Comparison of ENCODE assay signal across 12 cellular contexts in the genomic region with DNA sequence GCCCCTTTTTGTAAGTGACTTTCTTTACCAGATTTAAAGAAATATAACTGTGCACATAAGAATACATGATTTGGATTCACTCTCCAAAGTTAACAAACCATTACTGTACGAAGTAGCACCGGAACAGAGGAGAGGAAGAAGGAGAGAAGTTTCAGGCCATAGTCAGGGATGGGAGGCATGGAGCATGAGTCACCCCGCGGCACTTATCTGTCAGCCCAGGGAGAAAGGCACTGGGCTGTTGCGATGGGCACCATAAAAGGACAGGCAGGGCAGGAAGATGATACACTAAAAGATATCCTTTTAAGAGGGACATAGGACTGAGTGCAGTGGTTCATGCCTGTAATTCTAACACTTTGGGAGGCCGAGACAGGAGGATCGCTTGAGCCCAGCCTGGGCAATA. TPM values are rescaled to one million over a fixed set of nuclear protein-coding genes. Genes with fewer than 3 reads are reported as not detected.
A peak's percentile ranks its signal among the peaks of the same experiment; 100 is the strongest.
DNase-seq lines count a peak whose midpoint lies in the region; ATAC-seq and TF ChIP-seq lines count a peak whose summit lies in the region.
"Had no signal": no experiment of that assay in that cellular context is flagged by ENCODE, and none has a peak within 500 bp of the region (broad histone marks: within the 10 kb centered on the region; RNA-seq: fewer than 3 reads in every experiment).

No MANE protein-coding gene starts in this region.

- TF ChIP-seq CTCF in BE2C (IDR thresholded peaks at IDR 0.05; ENCODE audit: low read depth, low read length) (no peak), fibroblast of mammary gland (conservative IDR thresholded peaks at IDR 0.05; ENCODE audit: control insufficient read depth, insufficient read depth, low read depth, low read length) (no peak), mesothelial cell of epicardium (IDR thresholded peaks at IDR 0.05; ENCODE audit: unreplicated experiment) (no peak)

- H3K4me1 Mint-ChIP-seq in mesothelial cell of epicardium, result no peaks in the 10 kb centered on the region

- no peaks in the 10 kb centered on the region for H3K27me3 ChIP-seq in BE2C
- no peaks in the 10 kb centered on the region for H3K27me3 ChIP-seq in muscle layer of duodenum (ENCODE audit: low read depth, low read length)
- H3K27me3 ChIP-seq: pancreas had no signal

- H3K4me3 Mint-ChIP-seq in mesothelial cell of epicardium, result no peak overlapping the region
- H3K4me3 Mint-ChIP-seq: CD4-positive, alpha-beta T cell had no signal

- H3K9me3 ChIP-seq in BE2C (no peaks in the 10 kb centered on the region), muscle layer of duodenum (ENCODE audit: control insufficient read depth in 1 of 2, low read length in 2 of 2) (no peaks in the 10 kb centered on the region)
- H3K9me3 ChIP-seq: pancreas had no signal

- DNase-seq in BE2C (peak; percentile 57), RPMI7951 (ENCODE audit: low read depth) (peak; percentile 88), fibroblast of mammary gland (ENCODE audit: low read depth) (peak; percentile 14), mesothelial cell of epicardium (ENCODE audit: low spot score in 2 of 2, unreplicated experiment in 2 of 2) (no peak), NCI-H510A (lab: John Stamatoyannopoulos, UW) (no peak)
- DNase-seq in stimulated activated naive CD4-positive, alpha-beta T cell (lab: John Stamatoyannopoulos, UW), result no peak
- DNase-seq: activated T-cell treated with anti-CD3 and anti-CD28 coated beads, Interleukin-2, amount 50 U/mL, for 1 hour; CD4-positive, alpha-beta T cell; NCI-H1694; pancreas had no signal

- H3K27me3 Mint-ChIP-seq in mesothelial cell of epicardium (ENCODE audit: low read depth), result no peaks in the 10 kb centered on the region
- H3K27me3 Mint-ChIP-seq: CD4-positive, alpha-beta T cell had no signal

- ATAC-seq in activated CD4-positive, CD25-positive, alpha-beta regulatory T cell treated with anti-CD3 and anti-CD28 coated beads, Interleukin-2, amount 50 U/mL, for 24 hours, result no peak

- no peaks in the 10 kb centered on the region for H3K9me3 Mint-ChIP-seq in mesothelial cell of epicardium
- H3K9me3 Mint-ChIP-seq: CD4-positive, alpha-beta T cell had no signal

- H3K4me1 ChIP-seq in BE2C (peaks cover 6% of the 10 kb centered on the region), muscle layer of duodenum (ENCODE audit: control insufficient read depth in 1 of 2, insufficient read depth in 2 of 2, low read length in 2 of 2) (peaks cover 0 to 5% of the 10 kb centered on the region in 2 donors)
- H3K4me1 ChIP-seq: pancreas had no signal

- H3K36me3 ChIP-seq in BE2C (no peaks in the 10 kb centered on the region), muscle layer of duodenum (ENCODE audit: control insufficient read depth in 1 of 2, insufficient read depth in 2 of 2, low read length in 2 of 2) (peaks cover 4 to 5% of the 10 kb centered on the region in 2 donors)

- peak overlapping the region; percentile 86 for H3K27ac ChIP-seq in muscle layer of duodenum (ENCODE audit: low read length)
- H3K27ac ChIP-seq: pancreas had no signal

- H3K4me3 ChIP-seq in BE2C (ENCODE audit: low read depth, low read length), result no peak overlapping the region
- no peak overlapping the region for H3K4me3 ChIP-seq in fibroblast of mammary gland (ENCODE audit: control insufficient read depth, low read depth, low read length)
- H3K4me3 ChIP-seq in muscle layer of duodenum (ENCODE audit: low read depth in 1 of 2, low read length in 2 of 2), result no peak overlapping the region
- H3K4me3 ChIP-seq: pancreas had no signal

- H3K27ac Mint-ChIP-seq in mesothelial cell of epicardium, result no peak overlapping the region
- H3K27ac Mint-ChIP-seq: CD4-positive, alpha-beta T cell had no signal

- H3K36me3 Mint-ChIP-seq in mesothelial cell of epicardium, result peaks cover 14% of the 10 kb centered on the region

RNA-seq across cellular contexts. Expression of a gene that starts 37.0 kb away (rescaled TPM):
- polyA plus RNA-seq in BE2C (2012; ENCODE audit: insufficient read depth, insufficient read length, low read depth), result 14.5 TPM
- total RNA-seq in RPMI7951 (2014; rRNA removed; shearing (Covaris generic)), result 37.0 and 38.3 TPM in 2 replicates
- total RNA-seq in mesothelial cell of epicardium, result 32.3 to 34.6 TPM (median 34.0 TPM) in 3 replicates

RNA-seq across cellular contexts. Expression of a gene that starts 38.9 kb away (rescaled TPM):
- polyA plus RNA-seq in BE2C (2012; ENCODE audit: insufficient read depth, insufficient read length, low read depth), result 13.2 TPM
- 32.9 and 41.8 TPM in 2 replicates for total RNA-seq in RPMI7951 (2014; rRNA removed; shearing (Covaris generic))
- total RNA-seq in mesothelial cell of epicardium, result 29.3 to 30.2 TPM (median 29.8 TPM) in 3 replicates

Comparison
In these comparisons a context has a peak if more than half of its experiments do, and no peak if none do; other contexts are left out.
1. DNase-seq: peak in BE2C (single experiment), RPMI7951 (single experiment) and fibroblast of mammary gland (single experiment); none in mesothelial cell of epicardium (0 of 2), NCI-H510A (single experiment) and stimulated activated naive CD4-positive, alpha-beta T cell (0 of 6).